Comparison of ENCODE assay signal across 8 cellular contexts in the genomic region with DNA sequence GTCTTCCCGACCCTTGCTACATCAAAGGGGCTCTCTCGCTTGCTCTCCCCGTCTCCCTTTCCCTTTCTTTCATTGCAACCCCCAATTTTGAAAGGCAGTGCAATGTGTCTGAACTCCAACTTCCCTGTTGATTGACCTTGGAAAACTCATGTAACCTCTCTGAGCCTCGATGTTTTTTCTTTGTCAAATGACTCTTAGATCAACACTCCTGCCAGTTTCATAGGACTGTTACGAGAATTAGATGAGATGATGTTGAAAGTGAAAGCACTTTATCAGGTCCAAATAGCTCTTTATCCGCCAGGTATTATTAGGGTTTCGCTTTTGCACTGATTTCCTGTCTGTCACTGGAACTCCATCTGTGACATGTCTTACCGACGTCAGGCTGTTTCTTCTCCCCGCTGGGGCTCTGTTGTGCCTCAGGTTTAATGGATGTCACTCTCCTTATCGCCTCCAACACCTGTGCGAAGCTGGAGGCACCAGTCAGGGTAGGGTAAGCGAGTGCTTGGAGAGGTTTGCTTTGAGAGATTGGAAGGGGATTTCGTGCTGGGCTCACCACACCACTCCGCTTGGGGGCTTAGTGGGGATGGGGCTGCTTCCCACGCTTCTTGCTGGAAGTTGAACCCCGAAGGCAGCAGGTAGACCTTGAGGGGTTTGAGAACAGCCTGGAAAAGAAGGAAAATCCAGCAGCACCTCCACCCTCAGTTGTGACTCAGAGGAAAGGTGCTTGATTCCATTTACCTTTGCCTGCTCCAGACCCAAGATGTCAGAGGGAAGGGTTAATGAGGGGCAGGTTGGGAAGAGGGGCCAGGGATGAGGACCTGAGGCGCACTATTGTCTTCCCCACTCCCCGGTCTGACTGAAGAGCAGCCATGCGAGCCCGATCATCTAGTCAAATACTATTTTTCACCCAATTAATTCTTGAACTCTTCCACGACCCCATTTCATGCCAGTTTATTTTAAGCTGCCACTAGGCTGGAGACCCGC. TPM values are rescaled to one million over a fixed set of nuclear protein-coding genes. Genes with fewer than 3 reads are reported as not detected.
DNase-seq lines count a peak whose midpoint lies in the region; ATAC-seq, FAIRE-seq and TF ChIP-seq lines count a peak whose summit lies in the region.

No MANE protein-coding gene starts in this region.

- H2AFZ ChIP-seq in keratinocyte (ENCODE audit: control insufficient read depth, low read length): no peak overlapping the region

- intact Hi-C loops in A673 (cut with micrococcal nuclease; ENCODE audit: unreplicated experiment): no loop called here

- H3K9me1 ChIP-seq in keratinocyte (ENCODE audit: control insufficient read depth, extremely low read depth, insufficient read depth, low read length): no peaks in the 10 kb centered on the region

- H3K9me3 ChIP-seq in A673 (ENCODE audit: low read depth, low read length, poor library complexity, severe bottlenecking) (no peaks in the 10 kb centered on the region), keratinocyte (ENCODE audit: control insufficient read depth, low read depth, low read length) (no peaks in the 10 kb centered on the region)

- ATAC-seq in GM19452 (IDR thresholded peaks at IDR 0.05; ENCODE audit: unreplicated experiment) (peak; percentile 60), GM21737 (IDR thresholded peaks at IDR 0.05; ENCODE audit: unreplicated experiment) (no peak), HG03045 (IDR thresholded peaks at IDR 0.05; ENCODE audit: unreplicated experiment) (no peak)

- H3K4me2 ChIP-seq in keratinocyte (ENCODE audit: control insufficient read depth, extremely low read depth, insufficient read depth, low read depth, low read length): peak overlapping the region; percentile 91

- POLR2A ChIA-PET in A673 (lab: Charles Lee; ENCODE audit: low non-redundant PET): no interaction called here

- H3K9ac ChIP-seq in keratinocyte (ENCODE audit: control insufficient read depth, extremely low read depth, insufficient read depth, low read length): no peak overlapping the region

- dilution Hi-C loops in keratinocyte (cut with MboI; ENCODE audit: extremely low pct_ligation_motif_present, low sequenced_read_pairs): no loop called here

- BruUV-seq in A673 (replicated peaks; lab: Mats Ljungman, UMichigan): no TSS peak

- no peak for FAIRE-seq in keratinocyte (lab: Jason Lieb, UNC)

- DNase-seq in A673 (ENCODE audit: low spot score) (peak; percentile 35), keratinocyte (ENCODE audit: low read depth, low spot score) (no peak), NCI-H1436 treated with DMSO at 0.1 percent for 48 hours (lab: John Stamatoyannopoulos, UW) (no peak)
- no peak for DNase-seq in stimulated activated CD4-positive, alpha-beta T cell treated with anti-CD3 and anti-CD28 coated beads, Interleukin-15, amount 100 ng/mL, for 24 hours

- H3K27ac ChIP-seq in A673 (ENCODE audit: low read depth, low read length, poor library complexity, severe bottlenecking): no peak overlapping the region
- no peak overlapping the region for H3K27ac ChIP-seq in keratinocyte (ENCODE audit: control insufficient read depth, insufficient read depth, low read length)

- H3K4me1 ChIP-seq in A673 (ENCODE audit: insufficient read depth, low read length, poor library complexity, severe bottlenecking) (peaks cover 32% of the 10 kb centered on the region), keratinocyte (ENCODE audit: control insufficient read depth, extremely low read depth, insufficient read depth, low read length) (peaks cover 42% of the 10 kb centered on the region)

- H3K79me2 ChIP-seq in keratinocyte (ENCODE audit: control insufficient read depth, insufficient read depth, low read length): no peaks in the 10 kb centered on the region

- H3K4me3 ChIP-seq in A673 (ENCODE audit: low read depth, low read length, poor library complexity, severe bottlenecking) (peak overlapping the region; percentile 32), WI38 (ENCODE audit: low read depth, low read length) (peak overlapping the region; percentile 18; the same call in 1 of the 2 replicates), keratinocyte (ENCODE audit: control insufficient read depth in 2 of 3, extremely low read depth in 1 of 3, insufficient read depth in 2 of 3, low read depth in 1 of 3, low read length in 3 of 3) (peak overlapping the region in 2 of 3 experiments; percentile 45 to 53)

- TF ChIP-seq CTCF in A673 (conservative IDR thresholded peaks at IDR 0.05; ENCODE audit: low read depth, low read length) (no peak), WI38 (IDR thresholded peaks at IDR 0.05; ENCODE audit: low read depth, low read length) (no peak), keratinocyte (optimal IDR thresholded peaks at IDR 0.05 in 1 of 3, IDR thresholded peaks at IDR 0.05 in 1 of 3, conservative IDR thresholded peaks at IDR 0.05 in 1 of 3; ENCODE audit: extremely low read depth in 1 of 3, insufficient read depth in 2 of 3, low read length in 3 of 3) (no peak)

- no peaks in the 10 kb centered on the region for H3K36me3 ChIP-seq in A673 (ENCODE audit: insufficient read depth, low read length, poor library complexity, severe bottlenecking)
- H3K36me3 ChIP-seq in keratinocyte (ENCODE audit: control insufficient read depth in 2 of 2, extremely low read depth in 1 of 2, insufficient read depth in 2 of 2, low read length in 2 of 2): no peaks in the 10 kb centered on the region

- H3K27me3 ChIP-seq in A673 (replicated peaks; ENCODE audit: insufficient read depth, low read depth, low read length, poor library complexity): peaks cover 94% of the 10 kb centered on the region
- H3K27me3 ChIP-seq in keratinocyte (ENCODE audit: control insufficient read depth, extremely low read depth, insufficient read depth, low read length): peaks cover 80% of the 10 kb centered on the region

- CTCF ChIA-PET in A673 (lab: Charles Lee): interaction anchor here (0.7 to 1.9 kb wide), 2 partner anchors 86 to 460 kb away, joined by 4 to 5 read pairs; no protein-coding TSS in a partner anchor

- H4K20me1 ChIP-seq in keratinocyte (ENCODE audit: control insufficient read depth, extremely low read depth, insufficient read depth, low read length): no peaks in the 10 kb centered on the region

RNA-seq across cellular contexts. Expression of a gene that starts 4.3 kb away (rescaled TPM):
- 0.70 and 1.1 TPM in 2 replicates for total RNA-seq in A673 (2021)
- polyA plus RNA-seq in keratinocyte: 4.5 to 9.4 TPM (median 5.9 TPM) in 3 replicates
- 1.5 TPM for polyA plus RNA-seq in keratinocyte (2011; ENCODE audit: low read depth)
- polyA plus RNA-seq in keratinocyte (2011; cell fraction: cytosol; rRNA removed): 4.8 and 7.4 TPM in 2 replicates
- 20.0 and 22.9 TPM in 2 replicates for polyA plus RNA-seq in keratinocyte (2011; cell fraction: nucleus; rRNA removed)
- 2.7 and 7.6 TPM in 2 replicates for polyA plus RNA-seq in keratinocyte (2012; ENCODE audit: low replicate concordance)
- polyA minus RNA-seq in keratinocyte: 1.9 to 6.6 TPM (median 3.0 TPM) in 3 replicates
- 3.5 TPM for polyA minus RNA-seq in keratinocyte (2011; cell fraction: cytosol; rRNA and poly(A)+ RNA removed)
- 4.9 and 6.1 TPM in 2 replicates for polyA minus RNA-seq in keratinocyte (2011; cell fraction: nucleus; rRNA and poly(A)+ RNA removed)

RNA-seq across cellular contexts. Expression of a gene that starts 50.8 kb away (rescaled TPM):
- not detected in 2 replicates for total RNA-seq in A673 (2021)
- 0.41 to 1.3 TPM (median 0.45 TPM) in 3 replicates for polyA plus RNA-seq in keratinocyte
- 5.9 TPM for polyA plus RNA-seq in keratinocyte (2011; ENCODE audit: low read depth)
- 0.79 and 1.5 TPM in 2 replicates for polyA plus RNA-seq in keratinocyte (2011; cell fraction: cytosol; rRNA removed)
- polyA plus RNA-seq in keratinocyte (2011; cell fraction: nucleus; rRNA removed): 0.88 TPM in 1 of 2 replicates, not detected in the other
- 1.2 and 1.7 TPM in 2 replicates for polyA plus RNA-seq in keratinocyte (2012; ENCODE audit: low replicate concordance)
- not detected in 3 replicates for polyA minus RNA-seq in keratinocyte
- polyA minus RNA-seq in keratinocyte (2011; cell fraction: cytosol; rRNA and poly(A)+ RNA removed): not detected
- not detected in 2 replicates for polyA minus RNA-seq in keratinocyte (2011; cell fraction: nucleus; rRNA and poly(A)+ RNA removed)
